13 cellular contexts compared by ENCODE assay signal in the genomic region with DNA sequence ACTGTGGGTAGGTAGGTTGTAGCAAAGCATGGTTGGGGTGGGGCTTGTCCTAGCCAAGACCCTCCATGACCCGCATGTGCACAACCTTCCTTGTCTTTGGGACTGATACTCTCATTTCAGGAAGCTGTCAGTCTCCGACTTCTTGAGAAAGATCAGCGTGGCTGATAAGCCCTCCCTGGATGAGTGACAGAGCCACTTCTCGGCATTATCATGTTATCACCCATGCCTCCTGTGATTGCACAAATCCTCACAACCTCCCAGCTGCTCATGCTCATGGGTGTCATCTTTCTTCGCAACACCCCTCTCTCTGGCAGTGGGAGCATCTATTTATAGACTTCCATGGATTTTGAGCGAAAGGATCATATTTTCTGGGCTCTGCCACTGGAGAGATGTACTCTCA.
"Had no signal": no experiment of that assay in that cellular context is flagged by ENCODE, and none has a peak within 500 bp of the region (broad histone marks: within the 10 kb centered on the region; RNA-seq: fewer than 3 reads in every experiment).

No MANE protein-coding gene starts in this region.

- H3K36me3 ChIP-seq: breast epithelium, esophagus muscularis mucosa, heart right ventricle, left lung, stomach, thoracic aorta had no signal

- DNase-seq: activated CD4-positive, alpha-beta T cell treated with anti-CD3 and anti-CD28 coated beads, Interleukin-2, amount 50 U/mL, for 48 hours; activated CD8-positive, alpha-beta memory T cell treated with anti-CD3 and anti-CD28 coated beads, Interleukin-2, amount 10 ng/mL, durations not matched to agents 7 days and 5 days; activated gamma-delta T cell; activated T-cell treated with anti-CD3 and anti-CD28 coated beads, Interleukin-2, amount 50 U/mL, for 4 hours; heart right ventricle; left lung; nephron progenitor cell; stomach had no signal

- H3K4me1 ChIP-seq: breast epithelium, esophagus muscularis mucosa, left lung, stomach had no signal

- H3K27ac ChIP-seq: breast epithelium, esophagus muscularis mucosa, heart right ventricle, left lung, stomach, thoracic aorta had no signal

- ATAC-seq: activated CD8-positive, alpha-beta memory T cell treated with anti-CD3 and anti-CD28 coated beads, Interleukin-2, amount 10 ng/mL, durations not matched to agents 7 days and 5 days; activated T-cell treated with anti-CD3 and anti-CD28 coated beads, Interleukin-2, amount 50 U/mL, for 4 hours; heart right ventricle; left lung had no signal

- H3K4me3 ChIP-seq: breast epithelium, esophagus muscularis mucosa, heart right ventricle, left lung, stomach, thoracic aorta had no signal

- FAIRE-seq: frontal cortex, keratinocyte had no signal

- H3K9me3 ChIP-seq: breast epithelium, esophagus muscularis mucosa, heart right ventricle, left lung, stomach, thoracic aorta had no signal
